In the genomic region with DNA sequence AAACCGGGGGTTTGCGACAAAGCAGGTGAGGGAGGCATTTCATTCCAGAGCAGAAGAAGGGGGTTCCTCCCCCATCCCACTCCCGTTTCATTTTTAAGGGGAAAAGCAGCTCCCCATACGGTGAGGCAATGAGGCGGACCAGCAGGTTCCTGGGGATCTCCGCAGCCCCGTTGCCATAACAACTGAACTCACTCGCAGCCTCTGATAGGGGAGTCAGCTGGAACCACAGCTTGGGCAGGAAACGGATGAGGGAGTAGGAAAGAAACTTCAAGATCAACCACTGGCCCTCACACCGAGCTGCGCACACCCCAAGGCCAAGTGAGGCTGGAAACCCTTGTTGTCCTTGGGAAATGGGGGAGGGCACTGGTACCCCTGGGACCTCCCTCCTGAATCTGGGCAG, we compare ENCODE assay signal across 8 cellular contexts.
DNase-seq lines count a peak whose midpoint lies in the region; ATAC-seq and TF ChIP-seq lines count a peak whose summit lies in the region.
"Not testable (repeated sequence)": the region's sequence is repeated elsewhere in the genome, so short reads cannot be mapped to it uniquely, and the experiment has no call there.

No MANE protein-coding gene starts in this region.

- H3K27ac ChIP-seq in OCI-LY3 (ENCODE audit: low read length), result not testable (repeated sequence)

- not testable (repeated sequence) for H3K9me3 ChIP-seq in OCI-LY3 (ENCODE audit: insufficient read depth, low read length)

- not testable (repeated sequence) for TF ChIP-seq CTCF in OCI-LY3 (IDR thresholded peaks at IDR 0.05; ENCODE audit: low read depth, low read length); mesothelial cell of epicardium (IDR thresholded peaks at IDR 0.05; ENCODE audit: unreplicated experiment)

- H3K36me3 ChIP-seq in OCI-LY3 (replicated peaks; ENCODE audit: low read depth, low read length), result not testable (repeated sequence)

- not testable (repeated sequence) for H3K9me3 Mint-ChIP-seq in activated CD8-positive, alpha-beta memory T cell treated with anti-CD3 and anti-CD28 coated beads, Interleukin-2, amount 10 ng/mL, durations not matched to agents 7 days and 5 days (ENCODE audit: low read depth); mesothelial cell of epicardium

- H3K4me1 ChIP-seq in OCI-LY3 (ENCODE audit: low read length), result not testable (repeated sequence)

- not testable (repeated sequence) for H3K27me3 Mint-ChIP-seq in activated CD8-positive, alpha-beta memory T cell treated with anti-CD3 and anti-CD28 coated beads, Interleukin-2, amount 10 ng/mL, durations not matched to agents 7 days and 5 days; mesothelial cell of epicardium (ENCODE audit: low read depth)

- CTCF ChIA-PET in activated CD8-positive, alpha-beta memory T cell treated with anti-CD3 and anti-CD28 coated beads, Interleukin-2, amount 10 ng/mL, durations not matched to agents 7 days and 5 days (lab: Charles Lee), result not testable (repeated sequence)

- not testable (repeated sequence) for H2AFZ ChIP-seq in OCI-LY3 (ENCODE audit: low read depth, low read length)

- not testable (repeated sequence) for H3K36me3 Mint-ChIP-seq in activated CD8-positive, alpha-beta memory T cell treated with anti-CD3 and anti-CD28 coated beads, Interleukin-2, amount 10 ng/mL, durations not matched to agents 7 days and 5 days; mesothelial cell of epicardium

- H3K9ac ChIP-seq in OCI-LY3 (ENCODE audit: low read length), result not testable (repeated sequence)

- DNase-seq in CMK (ENCODE audit: low read depth), result peak; percentile 75
- peak; percentile 94 for DNase-seq in activated CD8-positive, alpha-beta memory T cell treated with anti-CD3 and anti-CD28 coated beads, Interleukin-2, amount 10 ng/mL, durations not matched to agents 7 days and 5 days
- DNase-seq in dermis microvascular lymphatic vessel endothelial cell (ENCODE audit: low read depth in 2 of 2), result peak; percentile 32 to 82
- not testable (repeated sequence) for DNase-seq in mesothelial cell of epicardium (ENCODE audit: low spot score in 2 of 2, unreplicated experiment in 2 of 2)
- DNase-seq in stimulated activated CD8-positive, alpha-beta memory T cell treated with anti-CD3 and anti-CD28 coated beads, Interleukin-4, amount 100 ng/mL, for 1 hour (ENCODE audit: low read depth in 2 of 2, low spot score in 1 of 2), result peak; percentile 19 to 44

- H3K4me2 ChIP-seq in OCI-LY3 (ENCODE audit: low read length), result peak overlapping the region; percentile 72

- not testable (repeated sequence) for H3K27me3 ChIP-seq in OCI-LY3 (ENCODE audit: low read depth, low read length)

- peak overlapping the region; percentile 69 for H3K4me3 ChIP-seq in OCI-LY3 (ENCODE audit: low read length)

- not testable (repeated sequence) for H3K79me2 ChIP-seq in OCI-LY3 (ENCODE audit: low read length)

- H3K4me1 Mint-ChIP-seq in activated CD8-positive, alpha-beta memory T cell treated with anti-CD3 and anti-CD28 coated beads, Interleukin-2, amount 10 ng/mL, durations not matched to agents 7 days and 5 days; mesothelial cell of epicardium: not testable (repeated sequence)

- ATAC-seq in GM21360 (IDR thresholded peaks at IDR 0.05; ENCODE audit: unreplicated experiment) (peak; percentile 54), HG03521 (IDR thresholded peaks at IDR 0.05; ENCODE audit: unreplicated experiment) (peak; percentile 72)
- ATAC-seq in activated CD8-positive, alpha-beta memory T cell treated with anti-CD3 and anti-CD28 coated beads, Interleukin-2, amount 10 ng/mL, durations not matched to agents 7 days and 5 days, result peak; percentile 94

- H4K20me1 ChIP-seq in OCI-LY3 (ENCODE audit: insufficient read depth, low read length), result not testable (repeated sequence)

- peak overlapping the region; percentile 93 for H3K27ac Mint-ChIP-seq in activated CD8-positive, alpha-beta memory T cell treated with anti-CD3 and anti-CD28 coated beads, Interleukin-2, amount 10 ng/mL, durations not matched to agents 7 days and 5 days
- peak overlapping the region; percentile 80 for H3K27ac Mint-ChIP-seq in mesothelial cell of epicardium

- peak overlapping the region; percentile 62 for H3K4me3 Mint-ChIP-seq in activated CD8-positive, alpha-beta memory T cell treated with anti-CD3 and anti-CD28 coated beads, Interleukin-2, amount 10 ng/mL, durations not matched to agents 7 days and 5 days
- not testable (repeated sequence) for H3K4me3 Mint-ChIP-seq in mesothelial cell of epicardium
